In the genomic region with DNA sequence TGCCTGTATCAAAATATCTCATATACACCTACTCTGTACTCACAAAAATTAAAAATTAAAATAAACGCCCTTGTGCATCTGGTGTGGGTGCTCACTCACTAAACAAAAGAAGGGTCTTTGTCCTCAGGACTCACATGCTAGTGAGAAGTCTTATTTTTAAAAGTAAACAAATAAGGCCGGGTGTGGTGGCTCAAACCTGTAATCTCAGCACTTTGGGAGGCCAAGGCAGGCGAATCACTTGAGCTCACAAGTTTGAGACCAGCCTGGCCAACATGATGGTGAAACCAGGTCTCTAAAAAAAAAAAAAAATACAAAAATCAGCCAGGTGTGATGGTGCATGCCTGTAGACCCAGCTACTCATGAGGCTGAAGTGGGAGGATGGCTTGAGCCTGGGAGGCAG, we compare ENCODE assay signal across 9 cellular contexts. TPM values are rescaled to one million over a fixed set of nuclear protein-coding genes. Genes with fewer than 3 reads are reported as not detected.
DNase-seq lines count a peak whose midpoint lies in the region; ATAC-seq, FAIRE-seq and TF ChIP-seq lines count a peak whose summit lies in the region.
"Had no signal": no experiment of that assay in that cellular context is flagged by ENCODE, and none has a peak within 500 bp of the region (broad histone marks: within the 10 kb centered on the region; RNA-seq: fewer than 3 reads in every experiment).

No MANE protein-coding gene starts in this region.

- no peaks in the 10 kb centered on the region for H3K9me2 ChIP-seq in GM23248 (ENCODE audit: insufficient read depth)

- no peak overlapping the region for H3K27ac Mint-ChIP-seq in activated T-helper 2 cell treated with anti-CD3 and anti-CD28 coated beads, Interferon-gamma antibody, Interleukin-2, Interleukin-4, amounts not matched to agents 10 μg/mL and 5 μg/mL and 100 μg/mL, durations not matched to agents 14 hours and 24 hours and 36 hours

- 85 to 94% methylated on average over 3 of the region's 3 CpGs for WGBS in GM23248 (ENCODE audit: low coverage in 1 of 2, low lambda C conversion rate in 2 of 2, missing lambda C conversion rate in 2 of 2), 2 experiments
- 79 to 84% methylated on average over 3 of the region's 3 CpGs for WGBS in upper lobe of left lung, 2 donors

- H3K4me3 Mint-ChIP-seq in activated T-helper 2 cell treated with anti-CD3 and anti-CD28 coated beads, Interferon-gamma antibody, Interleukin-2, Interleukin-4, amounts not matched to agents 10 μg/mL and 5 μg/mL and 100 μg/mL, durations not matched to agents 14 hours and 24 hours and 36 hours (ENCODE audit: low read depth) = no peak overlapping the region

- TF ChIP-seq POLR2A in upper lobe of left lung (IDR thresholded peaks at IDR 0.05) (no peak), H54 (IDR thresholded peaks at IDR 0.05; ENCODE audit: low read depth, low read length) (no peak)

- peak; percentile 16 for ATAC-seq in left lung
- no peak for ATAC-seq in upper lobe of left lung (ENCODE audit: low FRiP score in 2 of 2)

- in situ Hi-C loops in GM23248 (cut with MboI) = loop anchor here (10.0 kb wide), 1 partner anchor 175 kb away; no protein-coding TSS in a partner anchor

- no peak for FAIRE-seq in H54 (lab: Jason Lieb, UNC)

- POLR2A ChIA-PET in RWPE1 (lab: Yijun Ruan, JAX; ENCODE audit: low non-redundant PET) = interaction anchor here (0.5 kb wide), 1 partner anchor 9 kb away, joined by 5 read pairs; no protein-coding TSS in a partner anchor

- TF ChIP-seq CTCF in RWPE1 (conservative IDR thresholded peaks at IDR 0.05; ENCODE audit: low read depth) (no peak), left lung (IDR thresholded peaks at IDR 0.05) (no peak), upper lobe of left lung (IDR thresholded peaks at IDR 0.05) (no peak)

- peak overlapping the region; percentile 63; the same call in 1 of the 2 replicates for H3K27ac ChIP-seq in GM23248
- peak overlapping the region; percentile 66 for H3K27ac ChIP-seq in RWPE1
- H3K27ac ChIP-seq in left lung = no peak overlapping the region
- H3K27ac ChIP-seq in upper lobe of left lung = peak overlapping the region in 3 of 4 donors; percentile 47 to 74 (median 66)

- H3K27me3 Mint-ChIP-seq in activated T-helper 2 cell treated with anti-CD3 and anti-CD28 coated beads, Interferon-gamma antibody, Interleukin-2, Interleukin-4, amounts not matched to agents 10 μg/mL and 5 μg/mL and 100 μg/mL, durations not matched to agents 14 hours and 24 hours and 36 hours (ENCODE audit: low read depth) = no peaks in the 10 kb centered on the region

- H3K4me3 ChIP-seq in GM23248 (no peak overlapping the region), left lung (no peak overlapping the region), upper lobe of left lung (no peak overlapping the region)

- H3K36me3 ChIP-seq in GM23248 (ENCODE audit: low read depth) (peaks cover 23% of the 10 kb centered on the region; the same call in 1 of the 2 replicates), left lung (no peaks in the 10 kb centered on the region), upper lobe of left lung (no peaks in the 10 kb centered on the region)

- TF ChIP-seq EP300 in upper lobe of left lung (IDR thresholded peaks at IDR 0.05) = no peak

- no peaks in the 10 kb centered on the region for H3K9me3 Mint-ChIP-seq in activated T-helper 2 cell treated with anti-CD3 and anti-CD28 coated beads, Interferon-gamma antibody, Interleukin-2, Interleukin-4, amounts not matched to agents 10 μg/mL and 5 μg/mL and 100 μg/mL, durations not matched to agents 14 hours and 24 hours and 36 hours

- no peak overlapping the region for H3K9ac ChIP-seq in GM23248

- H3K36me3 Mint-ChIP-seq in activated T-helper 2 cell treated with anti-CD3 and anti-CD28 coated beads, Interferon-gamma antibody, Interleukin-2, Interleukin-4, amounts not matched to agents 10 μg/mL and 5 μg/mL and 100 μg/mL, durations not matched to agents 14 hours and 24 hours and 36 hours (ENCODE audit: low read depth) = peaks cover 7% of the 10 kb centered on the region

- no peak overlapping the region for H3K4me2 ChIP-seq in GM23248 (ENCODE audit: unreplicated experiment)

- CTCF ChIA-PET in RWPE1 (lab: Yijun Ruan, JAX) = interaction anchor here (0.5 to 4.1 kb wide), 25 partner anchors 8 to 435 kb away, joined by 3 to 81 read pairs (median 4); no protein-coding TSS in a partner anchor

- H4K20me1 ChIP-seq in GM23248 (ENCODE audit: insufficient read depth) = no peaks in the 10 kb centered on the region

- peaks cover 58% of the 10 kb centered on the region for H3K4me1 ChIP-seq in GM23248 (ENCODE audit: insufficient read depth)
- H3K4me1 ChIP-seq in left lung = peaks cover 0 to 22% of the 10 kb centered on the region in 2 donors
- H3K4me1 ChIP-seq in upper lobe of left lung = peaks cover 12 to 37% (median 25%) of the 10 kb centered on the region in 4 donors

- no peak for DNase-seq in GM23248
- DNase-seq in RWPE1 (ENCODE audit: low spot score) = no peak
- DNase-seq in left lung = no peak
- no peak for DNase-seq in upper lobe of left lung
- DNase-seq in H54 (ENCODE audit: insufficient read length, low spot score) = no peak
- DNase-seq in NOMO-1 treated with dmso at 0.1 percent for 144 hours (lab: John Stamatoyannopoulos, UW; ENCODE audit: unreplicated experiment) = no peak
- DNase-seq in activated T-helper 2 cell treated with anti-CD3 and anti-CD28 coated beads, Interferon-gamma antibody, Interleukin-2, Interleukin-4, amounts not matched to agents 10 μg/mL and 5 μg/mL and 100 μg/mL, durations not matched to agents 14 hours and 24 hours and 36 hours (ENCODE audit: low spot score) = no peak
- DNase-seq: NCI-H2081 treated with DMSO at 0.1 percent for 48 hours had no signal

- H3K9me3 ChIP-seq in GM23248 (ENCODE audit: low read depth) (no peaks in the 10 kb centered on the region), left lung (no peaks in the 10 kb centered on the region), upper lobe of left lung (no peaks in the 10 kb centered on the region)
- H3K9me3 ChIP-seq: BE2C had no signal

- H3K27me3 ChIP-seq in GM23248 (replicated peaks; ENCODE audit: insufficient read depth) (no peaks in the 10 kb centered on the region), left lung (no peaks in the 10 kb centered on the region), upper lobe of left lung (no peaks in the 10 kb centered on the region)
- H3K27me3 ChIP-seq: BE2C had no signal

- no peak overlapping the region for H2AFZ ChIP-seq in GM23248

- peaks cover 85% of the 10 kb centered on the region for H3F3A ChIP-seq in GM23248 (ENCODE audit: insufficient read depth)

- H3K79me2 ChIP-seq in GM23248 (ENCODE audit: insufficient read depth) = peaks cover 100% of the 10 kb centered on the region

- intact Hi-C loops in left lung (cut with DNase I) = no loop called here
- intact Hi-C loops in activated T-helper 2 cell treated with anti-CD3 and anti-CD28 coated beads, Interferon-gamma antibody, Interleukin-2, Interleukin-4, amounts not matched to agents 10 μg/mL and 5 μg/mL and 100 μg/mL, durations not matched to agents 14 hours and 24 hours and 36 hours (cut with micrococcal nuclease) = no loop called here

- peaks cover 12% of the 10 kb centered on the region for H3K4me1 Mint-ChIP-seq in activated T-helper 2 cell treated with anti-CD3 and anti-CD28 coated beads, Interferon-gamma antibody, Interleukin-2, Interleukin-4, amounts not matched to agents 10 μg/mL and 5 μg/mL and 100 μg/mL, durations not matched to agents 14 hours and 24 hours and 36 hours (ENCODE audit: low read depth)

RNA-seq across cellular contexts. Expression of a gene that starts 51.5 kb away (rescaled TPM):
- 79.5 and 83.2 TPM in 2 replicates for total RNA-seq in GM23248 (2014; rRNA removed; shearing (Covaris generic))
- 62.2 and 65.1 TPM in 2 replicates for polyA plus RNA-seq in GM23248 (2016; fragmentation: Nextera tagmentation; extraction: Ambion mirVana)
- total RNA-seq in left lung = 10 to 100 TPM; 18.7 to 26.0 TPM
- 10 to 100 TPM; 26.3 to 48.8 (median 31.9) TPM for total RNA-seq in upper lobe of left lung
- 8.1 and 9.4 TPM in 2 replicates for total RNA-seq in activated T-helper 2 cell treated with anti-CD3 and anti-CD28 coated beads, Interferon-gamma antibody, Interleukin-2, Interleukin-4, amounts not matched to agents 10 μg/mL and 5 μg/mL and 100 μg/mL, durations not matched to agents 14 hours and 24 hours and 36 hours

Comparison
In these comparisons a context has a peak if more than half of its experiments do, and no peak if none do; other contexts are left out.
1. H3K27ac ChIP-seq: peak in GM23248 (single experiment), RWPE1 (single experiment) and upper lobe of left lung (3 of 4); none in left lung (0 of 2).